16 cellular contexts compared by ENCODE assay signal in genomic region chr4:15143551-15143950, GRCh38.
DNase-seq lines count a peak whose midpoint lies in the region; ATAC-seq and TF ChIP-seq lines count a peak whose summit lies in the region.
"Had no signal": no experiment of that assay in that cellular context is flagged by ENCODE, and none has a peak within 500 bp of the region (broad histone marks: within the 10 kb centered on the region; RNA-seq: fewer than 3 reads in every experiment).

No MANE protein-coding gene starts in this region.

- ATAC-seq in GM18511 (IDR thresholded peaks at IDR 0.05; ENCODE audit: unreplicated experiment) (peak; percentile 55), HG02852 (IDR thresholded peaks at IDR 0.05; ENCODE audit: unreplicated experiment) (peak; percentile 61), HG03460 (IDR thresholded peaks at IDR 0.05; ENCODE audit: unreplicated experiment) (no peak), HG03159 (IDR thresholded peaks at IDR 0.05; ENCODE audit: unreplicated experiment) (no peak)
- ATAC-seq: A549 had no signal

- TF ChIP-seq CTCF in GM12865 (IDR thresholded peaks at IDR 0.05; ENCODE audit: insufficient read depth, low read depth, low read length, missing control alignments) (no peak), parathyroid adenoma (IDR thresholded peaks at IDR 0.05) (no peak)

- H3K4me3 ChIP-seq in GM12865 (ENCODE audit: low read depth, low read length) = no peak overlapping the region
- H3K4me3 ChIP-seq in parathyroid adenoma (ENCODE audit: low read depth, low read length) = no peak overlapping the region
- H3K4me3 ChIP-seq: A549, HAP-1 had no signal

- H3K27me3 ChIP-seq in parathyroid adenoma (ENCODE audit: control insufficient read depth, insufficient read depth, low read length) = no peaks in the 10 kb centered on the region
- H3K27me3 ChIP-seq: BE2C had no signal

- H3K27ac ChIP-seq in parathyroid adenoma = peak overlapping the region; percentile 11
- H3K27ac ChIP-seq: C4-2B had no signal

- no peaks in the 10 kb centered on the region for H3K36me3 ChIP-seq in parathyroid adenoma (ENCODE audit: control insufficient read depth, insufficient read depth, low read length)
- H3K36me3 ChIP-seq: BE2C, HAP-1 had no signal

- H2AFZ ChIP-seq in parathyroid adenoma = no peak overlapping the region

- peak; percentile 51 for DNase-seq in GM12865 (ENCODE audit: low read depth)
- DNase-seq in NCI-H2107 (lab: John Stamatoyannopoulos, UW) = no peak
- DNase-seq in stimulated activated CD4-positive, alpha-beta T cell treated with anti-CD3 and anti-CD28 coated beads, Interleukin-4, amount 100 ng/mL, for 1 hour = no peak
- DNase-seq: BE2C; CD4-positive, alpha-beta memory T cell; DMS79; IMR-90; KBM-7 had no signal

- no peak overlapping the region for H3K4me2 ChIP-seq in parathyroid adenoma (ENCODE audit: low read length)
- H3K4me2 ChIP-seq: A549 had no signal

- peaks cover 34% of the 10 kb centered on the region for H3K79me2 ChIP-seq in parathyroid adenoma

- no peaks in the 10 kb centered on the region for H3K9me3 ChIP-seq in parathyroid adenoma (ENCODE audit: control insufficient read depth, low read length)
- H3K9me3 ChIP-seq: A549, BE2C, HAP-1 had no signal

- H3K9ac ChIP-seq in parathyroid adenoma = no peak overlapping the region

- H3K4me1 ChIP-seq in parathyroid adenoma = peaks cover 22% of the 10 kb centered on the region
- H3K4me1 ChIP-seq: A549 had no signal

Comparison
In these comparisons a context has a peak if more than half of its experiments do, and no peak if none do; other contexts are left out.
1. ATAC-seq: peak in GM18511 (single experiment) and HG02852 (single experiment); none in HG03460 (single experiment) and HG03159 (single experiment).